Comparison of ENCODE assay signal across 24 cellular contexts in the genomic region with DNA sequence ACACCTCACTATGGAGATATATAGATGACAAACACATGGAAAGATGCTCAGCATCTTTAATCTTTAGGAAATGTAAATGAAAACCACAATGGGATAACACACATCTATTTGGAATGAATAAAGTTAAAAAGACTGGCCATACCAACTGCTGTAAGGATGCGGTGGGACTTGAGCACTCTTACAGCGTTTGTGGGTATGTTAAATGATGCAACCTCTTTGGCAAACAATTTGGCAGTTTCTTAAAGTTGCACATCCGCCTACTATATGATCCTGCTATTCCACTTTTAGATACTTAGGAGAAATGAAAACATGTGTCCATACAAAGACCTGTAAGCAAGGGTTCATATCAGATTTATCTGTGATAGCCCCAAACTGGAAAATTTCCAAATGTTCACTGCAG.
"Had no signal": no experiment of that assay in that cellular context is flagged by ENCODE, and none has a peak within 500 bp of the region (broad histone marks: within the 10 kb centered on the region; RNA-seq: fewer than 3 reads in every experiment).

No MANE protein-coding gene starts in this region.

- H3K27ac ChIP-seq: brain microvascular endothelial cell, coronary artery, gastrocnemius medialis, neural progenitor cell, right lobe of liver, thoracic aorta had no signal

- H3K27ac Mint-ChIP-seq: activated naive CD4-positive, alpha-beta T cell treated with anti-CD3 and anti-CD28 coated beads, Interleukin-2, amount 50 U/mL, for 24 hours; endodermal cell; mesothelial cell of epicardium; neural progenitor cell; stimulated activated effector memory CD8-positive, alpha-beta T cell treated with anti-CD3 and anti-CD28 coated beads, Interleukin-12 subunit alpha, Interleukin-12 subunit beta, amount 100 ng/mL, for 72 hours; T-helper 2 cell treated with Interferon-gamma antibody and Interleukin-4, amounts not matched to agents 5 μg/mL and 100 μg/mL, for 36 hours; type B pancreatic cell; WTC11 had no signal

- H3K36me3 ChIP-seq: brain microvascular endothelial cell, gastrocnemius medialis, neural progenitor cell, right lobe of liver, thoracic aorta had no signal

- H3K9me3 Mint-ChIP-seq: activated naive CD4-positive, alpha-beta T cell treated with anti-CD3 and anti-CD28 coated beads, Interleukin-2, amount 50 U/mL, for 24 hours; endodermal cell; neural progenitor cell; stimulated activated effector memory CD8-positive, alpha-beta T cell treated with anti-CD3 and anti-CD28 coated beads, Interleukin-12 subunit alpha, Interleukin-12 subunit beta, amount 100 ng/mL, for 72 hours; T-helper 2 cell treated with Interferon-gamma antibody and Interleukin-4, amounts not matched to agents 5 μg/mL and 100 μg/mL, for 36 hours; type B pancreatic cell; WTC11 had no signal

- H3K4me2 ChIP-seq: neural progenitor cell had no signal

- H3K27me3 Mint-ChIP-seq: activated naive CD4-positive, alpha-beta T cell treated with anti-CD3 and anti-CD28 coated beads, Interleukin-2, amount 50 U/mL, for 24 hours; naive thymus-derived CD8-positive, alpha-beta T cell; type B pancreatic cell had no signal

- H2AFZ ChIP-seq: neural progenitor cell had no signal

- H3K27me3 ChIP-seq: brain microvascular endothelial cell, gastrocnemius medialis, neural progenitor cell, right lobe of liver had no signal

- H3K9ac ChIP-seq: neural progenitor cell had no signal

- H3K4me3 ChIP-seq: coronary artery, gastrocnemius medialis, neural progenitor cell, right lobe of liver, thoracic aorta had no signal

- H3K4me1 ChIP-seq: gastrocnemius medialis, neural progenitor cell, right lobe of liver had no signal

- H3K4me3 Mint-ChIP-seq: activated naive CD4-positive, alpha-beta T cell treated with anti-CD3 and anti-CD28 coated beads, Interleukin-2, amount 50 U/mL, for 24 hours; endodermal cell; mesothelial cell of epicardium; naive thymus-derived CD8-positive, alpha-beta T cell; neural progenitor cell; stimulated activated effector memory CD8-positive, alpha-beta T cell treated with anti-CD3 and anti-CD28 coated beads, Interleukin-12 subunit alpha, Interleukin-12 subunit beta, amount 100 ng/mL, for 72 hours; T-helper 2 cell treated with Interferon-gamma antibody and Interleukin-4, amounts not matched to agents 5 μg/mL and 100 μg/mL, for 36 hours; type B pancreatic cell; WTC11 had no signal

- DNase-seq: activated gamma-delta T cell treated with Interleukin-2 at 50 U/mL for 16 hours; activated T-cell treated with anti-CD3 and anti-CD28 coated beads, Interleukin-2, amount 50 U/mL, for 1 hour; aorta; brain microvascular endothelial cell; cerebellar nuclear complex; endodermal cell; gastrocnemius medialis; hypothalamus; left ventricle myocardium superior; mammary epithelial cell; naive thymus-derived CD8-positive, alpha-beta T cell; posterior cingulate gyrus; right lobe of liver; small intestine; stimulated activated CD4-positive, alpha-beta T cell treated with anti-CD3 and anti-CD28 coated beads, Interleukin-2, amount 100 ng/mL, for 24 hours had no signal

- ATAC-seq: gastrocnemius medialis; left ventricle myocardium superior; naive thymus-derived CD8-positive, alpha-beta T cell; right lobe of liver; stimulated activated effector memory CD8-positive, alpha-beta T cell treated with anti-CD3 and anti-CD28 coated beads, Interleukin-12 subunit alpha, Interleukin-12 subunit beta, amount 100 ng/mL, for 72 hours; WTC11 had no signal

- H3K4me1 Mint-ChIP-seq: mesothelial cell of epicardium; neural progenitor cell; stimulated activated effector memory CD8-positive, alpha-beta T cell treated with anti-CD3 and anti-CD28 coated beads, Interleukin-12 subunit alpha, Interleukin-12 subunit beta, amount 100 ng/mL, for 72 hours; WTC11 had no signal

- H3K9me3 ChIP-seq: gastrocnemius medialis, right lobe of liver, thoracic aorta had no signal
